In the genomic region with DNA sequence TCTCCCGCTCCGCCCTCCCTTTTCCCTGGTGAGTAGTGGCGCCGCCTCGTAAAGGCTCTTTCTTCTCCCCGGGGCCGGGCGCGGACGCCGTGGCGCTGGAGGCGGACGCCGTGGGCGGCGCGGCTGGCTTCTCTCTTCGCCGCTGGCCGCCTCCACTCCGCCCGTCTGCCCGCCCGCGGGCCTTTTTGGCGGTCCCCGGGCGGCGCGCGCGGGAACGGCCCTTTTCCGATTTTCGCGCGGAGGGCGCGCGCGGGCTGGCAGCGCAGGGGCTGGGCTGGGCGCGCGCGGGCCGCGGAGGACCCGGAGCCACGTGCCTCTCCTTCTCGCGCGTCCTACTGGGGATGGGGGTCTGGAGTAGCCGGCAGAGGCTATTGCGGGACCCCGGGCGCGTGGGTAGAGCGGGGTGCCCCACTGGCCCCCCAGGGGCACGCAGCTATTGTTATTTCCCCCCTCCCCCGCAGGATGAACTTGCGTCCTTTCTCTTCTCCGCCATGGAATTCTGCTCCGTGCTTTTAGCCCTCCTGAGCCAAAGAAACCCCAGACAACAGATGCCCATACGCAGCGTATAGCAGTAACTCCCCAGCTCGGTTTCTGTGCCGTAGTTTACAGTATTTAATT, we compare ENCODE assay signal across 8 cellular contexts. TPM values are rescaled to one million over a fixed set of nuclear protein-coding genes. Genes with fewer than 3 reads are reported as not detected.
DNase-seq lines count a peak whose midpoint lies in the region; ATAC-seq and TF ChIP-seq lines count a peak whose summit lies in the region.

No MANE protein-coding gene starts in this region.

- H3K9me3 Mint-ChIP-seq in GM23338: no peaks in the 10 kb centered on the region
- no peaks in the 10 kb centered on the region for H3K9me3 Mint-ChIP-seq in activated T-cell treated with anti-CD3 and anti-CD28 coated beads, Interleukin-2, amount 50 U/mL, for 4 hours

- peaks cover 45% of the 10 kb centered on the region for H3K36me3 Mint-ChIP-seq in GM23338 (ENCODE audit: low read depth)
- peaks cover 35% of the 10 kb centered on the region for H3K36me3 Mint-ChIP-seq in activated T-cell treated with anti-CD3 and anti-CD28 coated beads, Interleukin-2, amount 50 U/mL, for 4 hours (ENCODE audit: insufficient read depth)

- H3K27ac ChIP-seq in GM23338 (ENCODE audit: low read depth) (peak overlapping the region; percentile 79; the same call in 1 of the 2 replicates), prostate gland (peak overlapping the region; percentile 94 to 95)

- peak overlapping the region; percentile 93 for H3K4me2 ChIP-seq in GM23338

- peak overlapping the region; percentile 82 for H3K27ac Mint-ChIP-seq in GM23338

- no peaks in the 10 kb centered on the region for H3K9me3 ChIP-seq in prostate gland

- H3K79me2 ChIP-seq in GM23338 (replicated peaks; ENCODE audit: insufficient read depth): peaks cover 54% of the 10 kb centered on the region

- peaks cover 31% of the 10 kb centered on the region for H3K36me3 ChIP-seq in GM23338 (ENCODE audit: insufficient read depth)
- no peaks in the 10 kb centered on the region for H3K36me3 ChIP-seq in prostate gland

- no peaks in the 10 kb centered on the region for H3K9me2 ChIP-seq in GM23338 (ENCODE audit: insufficient read depth)

- TF ChIP-seq POLR2A in prostate gland (IDR thresholded peaks at IDR 0.05): no peak

- peak overlapping the region; percentile 94 for H3K4me3 Mint-ChIP-seq in GM23338
- peak overlapping the region; percentile 94 for H3K4me3 Mint-ChIP-seq in activated T-cell treated with anti-CD3 and anti-CD28 coated beads, Interleukin-2, amount 50 U/mL, for 4 hours

- peaks cover 31% of the 10 kb centered on the region for H3K4me1 ChIP-seq in GM23338 (ENCODE audit: insufficient read depth)
- peaks cover 4% of the 10 kb centered on the region for H3K4me1 ChIP-seq in prostate gland (replicated peaks)

- peak overlapping the region; percentile 86 for H2AFZ ChIP-seq in GM23338

- H3K4me3 ChIP-seq in GM12864 (ENCODE audit: low read depth, low read length): peak overlapping the region; percentile 97
- peak overlapping the region; percentile 78 for H3K4me3 ChIP-seq in GM23338
- H3K4me3 ChIP-seq in prostate gland: peak overlapping the region; percentile 58 to 79

- DNase-seq in GM12864 (ENCODE audit: low read depth) (no peak), GM23338 (ENCODE audit: low spot score) (peak; percentile 32), NCI-H1417 (lab: John Stamatoyannopoulos, UW) (peak in 2 of 3 experiments; percentile 52 to 91), germinal center (ENCODE audit: low spot score) (peak; percentile 53), prostate gland (ENCODE audit: low spot score) (peak; percentile 17), NCI-H510A (lab: John Stamatoyannopoulos, UW) (no peak)
- peak; percentile 53 for DNase-seq in activated T-cell treated with anti-CD3 and anti-CD28 coated beads, Interleukin-2, amount 50 U/mL, for 4 hours
- DNase-seq in central memory CD4-positive, alpha-beta T cell: no peak

- WGBS in prostate gland: under 1% methylated on average over 68 of the region's 69 CpGs

- ATAC-seq in GM23338: peak; percentile 15; the same call in 2 of the 3 replicates
- ATAC-seq in activated T-cell treated with anti-CD3 and anti-CD28 coated beads, Interleukin-2, amount 50 U/mL, for 4 hours: peak; percentile 28 to 33

- H4K20me1 ChIP-seq in GM23338 (replicated peaks; ENCODE audit: insufficient read depth): peaks cover 38% of the 10 kb centered on the region

- H3K27me3 Mint-ChIP-seq in GM23338 (ENCODE audit: insufficient read depth, low read depth, poor library complexity): peaks cover 3% of the 10 kb centered on the region
- H3K27me3 Mint-ChIP-seq in activated T-cell treated with anti-CD3 and anti-CD28 coated beads, Interleukin-2, amount 50 U/mL, for 4 hours (ENCODE audit: low read depth): no peaks in the 10 kb centered on the region

- intact Hi-C loops in prostate gland (cut with DNase I): loop anchor here (2.0 kb wide), 1 partner anchor 61 kb away; the partner anchor contains the start of gene CHCHD5

- H3K4me1 Mint-ChIP-seq in GM23338: peaks cover 37% of the 10 kb centered on the region
- peaks cover 53% of the 10 kb centered on the region for H3K4me1 Mint-ChIP-seq in activated T-cell treated with anti-CD3 and anti-CD28 coated beads, Interleukin-2, amount 50 U/mL, for 4 hours (ENCODE audit: low read depth)

- TF ChIP-seq CTCF in GM12864 (IDR thresholded peaks at IDR 0.05; ENCODE audit: low read depth, low read length, missing control alignments): no peak
- no peak for TF ChIP-seq CTCF in GM23338 (conservative IDR thresholded peaks at IDR 0.05; ENCODE audit: low read depth in 2 of 2)
- peak in 1 of 4 experiments; percentile 15 for TF ChIP-seq CTCF in prostate gland (IDR thresholded peaks at IDR 0.05)

- H3K27me3 ChIP-seq in GM23338 (ENCODE audit: insufficient read depth) (0 out of 2 replicates have a peak, but pooled peaks cover 7% of the 10 kb centered on the region), prostate gland (replicated peaks; ENCODE audit: insufficient read depth) (no peaks in the 10 kb centered on the region)

- no peaks in the 10 kb centered on the region for H3F3A ChIP-seq in GM23338 (replicated peaks; ENCODE audit: low read depth)

TF ChIP-seq in GM23338, 12 proteins besides CTCF, POLR2A, EP300 and RAD21:
- TF ChIP-seq ZNF114 (CRISPR knock-in tag; IDR thresholded peaks at IDR 0.05) (peak; percentile 4; the same call in 1 of the 2 replicates), POLR2AphosphoS5 (IDR thresholded peaks at IDR 0.05; ENCODE audit: low read depth) (no peak)

RNA-seq across cellular contexts. Expression of gene SLC20A1, which starts 0.5 kb away (rescaled TPM):
- total RNA-seq in GM23338 (2014; rRNA removed; shearing (Covaris generic)): 81.9 and 84.3 TPM in 2 replicates
- 50.1 and 52.9 TPM in 2 replicates for polyA plus RNA-seq in GM23338 (2016; fragmentation: Nextera tagmentation; extraction: Ambion mirVana)
- 10 to 100 TPM; 68.2 to 79.7 (median 71.6) TPM for total RNA-seq in activated T-cell treated with anti-CD3 and anti-CD28 coated beads, Interleukin-2, amount 50 U/mL, for 4 hours
- 10 to 100 TPM; 10.7 to 34.1 TPM for total RNA-seq in prostate gland

Comparison
In these comparisons a context has a peak if more than half of its experiments do, and no peak if none do; other contexts are left out.
1. DNase-seq: peak in GM23338 (single experiment), NCI-H1417 (2 of 3), activated T-cell treated with anti-CD3 and anti-CD28 coated beads, Interleukin-2, amount 50 U/mL, for 4 hours (single experiment), germinal center (single experiment) and prostate gland (single experiment); none in GM12864 (single experiment), central memory CD4-positive, alpha-beta T cell (single experiment) and NCI-H510A (single experiment).
2. Peak in every context shown above with its lines, with median percentiles within 50 percentile points of each other: H3K4me3 ChIP-seq.